In the genomic region with DNA sequence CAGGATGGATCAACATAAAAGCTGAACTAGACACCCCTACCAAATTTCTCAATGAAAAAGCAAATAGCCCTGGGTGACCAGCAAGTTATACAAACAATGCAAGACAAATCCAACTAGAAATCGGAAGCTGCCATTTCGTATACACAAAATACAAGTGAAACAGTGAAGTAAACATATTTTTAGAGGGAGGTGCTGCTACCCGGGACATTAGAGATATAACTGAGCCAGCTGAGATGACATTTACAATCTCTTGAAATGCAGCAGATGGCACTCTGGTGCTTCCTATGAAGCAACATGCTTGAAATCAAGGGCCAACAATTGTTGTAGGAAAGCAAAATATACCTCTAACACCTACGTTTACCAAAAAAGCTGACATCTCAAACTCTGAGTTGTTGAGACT, we compare ENCODE assay signal across 19 cellular contexts. TPM values are rescaled to one million over a fixed set of nuclear protein-coding genes. Genes with fewer than 3 reads are reported as not detected.
DNase-seq lines count a peak whose midpoint lies in the region; ATAC-seq, FAIRE-seq and TF ChIP-seq lines count a peak whose summit lies in the region.
"Had no signal": no experiment of that assay in that cellular context is flagged by ENCODE, and none has a peak within 500 bp of the region (broad histone marks: within the 10 kb centered on the region; RNA-seq: fewer than 3 reads in every experiment).

No MANE protein-coding gene starts in this region.

- H3K36me3 ChIP-seq in IMR-90 (ENCODE audit: control insufficient read depth, insufficient read depth, low read length) = peaks cover 6% of the 10 kb centered on the region; the same call in 1 of the 2 replicates
- H3K36me3 ChIP-seq in WERI-Rb-1 = no peaks in the 10 kb centered on the region; the same call in 1 of the 2 replicates
- peaks cover 0 to 3% (median under 1%) of the 10 kb centered on the region in 4 donors for H3K36me3 ChIP-seq in liver (ENCODE audit: control insufficient read depth in 4 of 4, insufficient read depth in 3 of 4, low read depth in 1 of 4, low read length in 3 of 4)
- H3K36me3 ChIP-seq in neural progenitor cell = no peaks in the 10 kb centered on the region

- H3K79me1 ChIP-seq in IMR-90 (ENCODE audit: low read depth in 1 of 2, low read length in 2 of 2) = no peaks in the 10 kb centered on the region

- no peak overlapping the region for H2BK20ac ChIP-seq in IMR-90 (ENCODE audit: low read depth, low read length)

- WGBS in IMR-90 (ENCODE audit: extremely low coverage in 2 of 2, insufficient read length in 1 of 2), 2 experiments = 60% methylated on average over 1 of the region's 4 CpGs; no CpG with 5 or more reads in 1 of the 2 experiments
- WGBS in liver = 25% methylated on average over 4 of the region's 4 CpGs

- intact Hi-C loops in IMR-90 (cut with micrococcal nuclease) = loop anchor here (10.0 kb wide), 1 partner anchor 223 kb away; the partner anchor contains the start of gene PAPOLA

- peaks cover 9% of the 10 kb centered on the region for H3K36me3 Mint-ChIP-seq in neural progenitor cell
- H3K36me3 Mint-ChIP-seq in activated naive CD8-positive, alpha-beta T cell treated with anti-CD3 and anti-CD28 coated beads for 36 hours = peaks cover 8% of the 10 kb centered on the region

- BruUV-seq in IMR-90 (replicated peaks; lab: Mats Ljungman, UMichigan) = no TSS peak

- in situ Hi-C loops in IMR-90 (cut with MboI; ENCODE audit: low sequenced_read_pairs) = no loop called here

- TF ChIP-seq RAD21 in IMR-90 (IDR thresholded peaks at IDR 0.05; ENCODE audit: low read length) (no peak), liver (IDR thresholded peaks at IDR 0.05) (peak; percentile 81 to 83)

- dilution Hi-C loops in IMR-90 (cut with HindIII; ENCODE audit: low sequenced_read_pairs, unreplicated experiment) = no loop called here

- H2BK120ac ChIP-seq in IMR-90 (ENCODE audit: low read depth, low read length) = no peak overlapping the region

- no peak overlapping the region for H4K8ac ChIP-seq in IMR-90 (ENCODE audit: low read depth in 2 of 2, low read length in 2 of 2)

- no peaks in the 10 kb centered on the region for H3K9me1 ChIP-seq in IMR-90 (ENCODE audit: insufficient read depth, low read length)

- H3K9me3 Mint-ChIP-seq in neural progenitor cell = peaks cover 8% of the 10 kb centered on the region
- H3K9me3 Mint-ChIP-seq in activated naive CD8-positive, alpha-beta T cell treated with anti-CD3 and anti-CD28 coated beads for 36 hours = peaks cover 7% of the 10 kb centered on the region

- H3K4me1 ChIP-seq in IMR-90 (ENCODE audit: control insufficient read depth, insufficient read depth, low read length) (peaks cover 13% of the 10 kb centered on the region), liver (ENCODE audit: control insufficient read depth in 4 of 4, insufficient read depth in 4 of 4, low read length in 3 of 4) (peaks cover 5 to 45% (median 37%) of the 10 kb centered on the region in 4 donors), neural progenitor cell (peaks cover 16% of the 10 kb centered on the region)

- ATAC-seq in IMR-90 (ENCODE audit: low read depth) = no peak
- no peak for ATAC-seq in HG02938 (IDR thresholded peaks at IDR 0.05; ENCODE audit: unreplicated experiment)
- ATAC-seq: naive thymus-derived CD8-positive, alpha-beta T cell had no signal

- no peaks in the 10 kb centered on the region for H3K27me3 Mint-ChIP-seq in neural progenitor cell (ENCODE audit: insufficient read depth, low read depth)
- no peaks in the 10 kb centered on the region for H3K27me3 Mint-ChIP-seq in activated naive CD8-positive, alpha-beta T cell treated with anti-CD3 and anti-CD28 coated beads for 36 hours
- H3K27me3 Mint-ChIP-seq: activated naive CD4-positive, alpha-beta T cell treated with anti-CD3 and anti-CD28 coated beads, Interleukin-2, amount 50 U/mL, for 24 hours; brain; naive thymus-derived CD8-positive, alpha-beta T cell had no signal

- no peak overlapping the region for H2AFZ ChIP-seq in IMR-90 (replicated peaks; ENCODE audit: low read length, poor library complexity)
- no peak overlapping the region for H2AFZ ChIP-seq in neural progenitor cell (replicated peaks)

- H3K23ac ChIP-seq in IMR-90 (ENCODE audit: low read depth, low read length) = no peak overlapping the region

- peaks cover 8% of the 10 kb centered on the region for H3K9me3 ChIP-seq in IMR-90 (ENCODE audit: control insufficient read depth, insufficient read depth, low read length)
- peaks cover 4% of the 10 kb centered on the region for H3K9me3 ChIP-seq in WERI-Rb-1 (ENCODE audit: severe bottlenecking)
- H3K9me3 ChIP-seq in liver (ENCODE audit: control insufficient read depth in 4 of 4, low read length in 3 of 4) = peaks cover 0 to 6% (median 3%) of the 10 kb centered on the region in 4 donors
- H3K9me3 ChIP-seq in neural progenitor cell (ENCODE audit: low read depth) = no peaks in the 10 kb centered on the region

- no peak for FAIRE-seq in D721Med (lab: Jason Lieb, UNC)
- FAIRE-seq: small intestine had no signal

- CTCF ChIA-PET in IMR-90 (lab: Yijun Ruan, JAX) = interaction anchor here (0.7 to 1.0 kb wide), 3 partner anchors 136 to 183 kb away, joined by 3 read pairs; no protein-coding TSS in a partner anchor

- H3K4me2 ChIP-seq in IMR-90 (ENCODE audit: low read depth, low read length) (no peak overlapping the region), neural progenitor cell (no peak overlapping the region)

- no peak for TF ChIP-seq POLR2A in IMR-90 (IDR thresholded peaks at IDR 0.05; ENCODE audit: low read depth, low read length)

- DNase-seq in D721Med (ENCODE audit: insufficient read length, low spot score) (no peak), IMR-90 (peak; percentile 17), WERI-Rb-1 (no peak), neural progenitor cell (ENCODE audit: low spot score) (no peak)
- no peak for DNase-seq in activated naive CD8-positive, alpha-beta T cell treated with anti-CD3 and anti-CD28 coated beads for 36 hours
- DNase-seq: activated CD4-positive, alpha-beta T cell treated with anti-CD3 and anti-CD28 coated beads, Interleukin-2, amount 50 U/mL, for 48 hours; dermis blood vessel endothelial cell; DMS79 treated with DMSO at 0.1 percent for 48 hours; mammary epithelial cell; naive thymus-derived CD8-positive, alpha-beta T cell; NCI-H1436 treated with DMSO at 0.1 percent for 48 hours; NCI-H526; small intestine had no signal

- no peak overlapping the region for H3K4ac ChIP-seq in IMR-90 (ENCODE audit: low read depth, low read length)

- peak; percentile 10 for TF ChIP-seq CTCF in D721Med (IDR thresholded peaks at IDR 0.05; ENCODE audit: insufficient read depth, missing control alignments)
- 0 out of 2 replicates have a peak, but pooled peaks have one; percentile 24 for TF ChIP-seq CTCF in IMR-90 (conservative IDR thresholded peaks at IDR 0.05; ENCODE audit: low read depth, low read length)
- TF ChIP-seq CTCF in WERI-Rb-1 (IDR thresholded peaks at IDR 0.05; ENCODE audit: low read depth, low read length) = 0 out of 2 replicates have a peak, but pooled peaks have one; percentile 18
- peak; percentile 36 for TF ChIP-seq CTCF in liver (IDR thresholded peaks at IDR 0.05; ENCODE audit: low read depth, low read length, missing input control)
- no peak for TF ChIP-seq CTCF in neural progenitor cell (IDR thresholded peaks at IDR 0.05)

- H3F3A ChIP-seq in neural progenitor cell (ENCODE audit: low read depth) = peaks cover 8% of the 10 kb centered on the region

- H3K9ac ChIP-seq in IMR-90 (ENCODE audit: low read depth, low read length) (no peak overlapping the region), liver (ENCODE audit: low read depth in 1 of 2, low read length in 2 of 2) (peak overlapping the region in 1 of 2 donors; percentile 8), neural progenitor cell (no peak overlapping the region)

- no peak overlapping the region for H3K14ac ChIP-seq in IMR-90 (replicated peaks; ENCODE audit: low read depth, low read length)

- no peak overlapping the region for H2AK9ac ChIP-seq in IMR-90 (replicated peaks; ENCODE audit: low read depth, low read length, poor library complexity)

- H3K79me2 ChIP-seq in neural progenitor cell (ENCODE audit: low read depth) = no peaks in the 10 kb centered on the region

- H3K4me3 ChIP-seq in IMR-90 (ENCODE audit: insufficient read depth, low read depth, low read length) (no peak overlapping the region), WERI-Rb-1 (ENCODE audit: low read depth, low read length) (no peak overlapping the region), liver (ENCODE audit: low read depth in 1 of 3, low read length in 3 of 3) (no peak overlapping the region), neural progenitor cell (no peak overlapping the region)
- H3K4me3 ChIP-seq: thoracic aorta had no signal

- H3K18ac ChIP-seq in IMR-90 (ENCODE audit: low read depth, low read length) = no peak overlapping the region

- H4K20me1 ChIP-seq in IMR-90 (ENCODE audit: insufficient read depth, low read length) = no peaks in the 10 kb centered on the region
- peaks cover 7% of the 10 kb centered on the region for H4K20me1 ChIP-seq in neural progenitor cell (ENCODE audit: low read depth)

- no peak overlapping the region for H3K27ac Mint-ChIP-seq in neural progenitor cell
- no peak overlapping the region for H3K27ac Mint-ChIP-seq in activated naive CD8-positive, alpha-beta T cell treated with anti-CD3 and anti-CD28 coated beads for 36 hours
- H3K27ac Mint-ChIP-seq: activated naive CD4-positive, alpha-beta T cell treated with anti-CD3 and anti-CD28 coated beads, Interleukin-2, amount 50 U/mL, for 24 hours; brain had no signal

- H3K4me1 Mint-ChIP-seq in neural progenitor cell = peaks cover 40% of the 10 kb centered on the region
- H3K4me1 Mint-ChIP-seq in activated naive CD8-positive, alpha-beta T cell treated with anti-CD3 and anti-CD28 coated beads for 36 hours = no peaks in the 10 kb centered on the region
- H3K4me1 Mint-ChIP-seq: activated naive CD4-positive, alpha-beta T cell treated with anti-CD3 and anti-CD28 coated beads, Interleukin-2, amount 50 U/mL, for 24 hours had no signal

- H3K27me3 ChIP-seq in IMR-90 (ENCODE audit: control insufficient read depth, insufficient read depth, low read length) (no peaks in the 10 kb centered on the region), WERI-Rb-1 (ENCODE audit: insufficient read depth, low read depth, severe bottlenecking) (no peaks in the 10 kb centered on the region), liver (ENCODE audit: control insufficient read depth in 4 of 4, insufficient read depth in 4 of 4, low read length in 3 of 4) (no peaks in the 10 kb centered on the region), neural progenitor cell (no peaks in the 10 kb centered on the region)

- no peak overlapping the region for H4K5ac ChIP-seq in IMR-90 (ENCODE audit: low read depth, low read length)

- H3K56ac ChIP-seq in IMR-90 (ENCODE audit: extremely low read depth, insufficient read depth, low read length) = no peak overlapping the region

- no peak overlapping the region for H4K91ac ChIP-seq in IMR-90 (ENCODE audit: insufficient read depth, low read depth, low read length)

- H2AK5ac ChIP-seq in IMR-90 (ENCODE audit: low read depth, low read length) = no peak overlapping the region

- no peak overlapping the region for H3K27ac ChIP-seq in IMR-90 (ENCODE audit: insufficient read depth, low read length)
- no peak overlapping the region for H3K27ac ChIP-seq in WERI-Rb-1
- H3K27ac ChIP-seq in liver (ENCODE audit: low read depth in 1 of 2, low read length in 2 of 2) = peak overlapping the region; percentile 79 to 87
- H3K27ac ChIP-seq in neural progenitor cell = no peak overlapping the region
- H3K27ac ChIP-seq: thoracic aorta had no signal

- no peak overlapping the region for H2BK5ac ChIP-seq in IMR-90 (ENCODE audit: low read depth, low read length, poor library complexity, severe bottlenecking)

- no peak overlapping the region for H2BK15ac ChIP-seq in IMR-90 (ENCODE audit: low read depth, low read length)

- POLR2A ChIA-PET in IMR-90 (lab: Charles Lee; ENCODE audit: unreplicated experiment) = no interaction called here

- H3K4me3 Mint-ChIP-seq in neural progenitor cell = no peak overlapping the region
- H3K4me3 Mint-ChIP-seq in activated naive CD8-positive, alpha-beta T cell treated with anti-CD3 and anti-CD28 coated beads for 36 hours = no peak overlapping the region
- H3K4me3 Mint-ChIP-seq: activated naive CD4-positive, alpha-beta T cell treated with anti-CD3 and anti-CD28 coated beads, Interleukin-2, amount 50 U/mL, for 24 hours; brain; naive thymus-derived CD8-positive, alpha-beta T cell had no signal

RNA-seq across cellular contexts. Expression of gene BDKRB1, which starts 25.5 kb away (rescaled TPM):
- 51.4 and 56.5 TPM in 2 replicates for total RNA-seq in IMR-90 (2012; rRNA removed)
- 130 and 142 TPM in 2 replicates for polyA plus RNA-seq in IMR-90 (2012; rRNA removed)
- polyA plus RNA-seq in IMR-90 (2012; cell fraction: cytosol; rRNA removed) = 48.1 and 276 TPM in 2 replicates
- 226 and 290 TPM in 2 replicates for polyA plus RNA-seq in IMR-90 (2012; cell fraction: nucleus; rRNA removed; ENCODE audit: low replicate concordance)
- total RNA-seq in liver = not detected
- polyA plus RNA-seq in liver = not detected
- total RNA-seq in neural progenitor cell (ENCODE audit: low replicate concordance) = not detected in 2 replicates
- not detected for total RNA-seq in activated naive CD8-positive, alpha-beta T cell treated with anti-CD3 and anti-CD28 coated beads for 36 hours
- total RNA-seq: dermis blood vessel endothelial cell; HT-29; naive thymus-derived CD8-positive, alpha-beta T cell had no signal
- polyA plus RNA-seq: naive thymus-derived CD8-positive, alpha-beta T cell had no signal

Comparison
In these comparisons a context has a peak if more than half of its experiments do, and no peak if none do; other contexts are left out.
1. H3K27ac ChIP-seq: peak in liver (2 of 2); none in IMR-90 (single experiment), WERI-Rb-1 (single experiment) and neural progenitor cell (single experiment).
2. RNA of gene BDKRB1, which starts 25.5 kb away (total RNA-seq): 51.4 to 56.5 TPM in IMR-90; not detected in liver, not detected in neural progenitor cell and not detected in activated naive CD8-positive, alpha-beta T cell treated with anti-CD3 and anti-CD28 coated beads for 36 hours; every median in the first group is over 10 times any median in the second.